In the genomic region with DNA sequence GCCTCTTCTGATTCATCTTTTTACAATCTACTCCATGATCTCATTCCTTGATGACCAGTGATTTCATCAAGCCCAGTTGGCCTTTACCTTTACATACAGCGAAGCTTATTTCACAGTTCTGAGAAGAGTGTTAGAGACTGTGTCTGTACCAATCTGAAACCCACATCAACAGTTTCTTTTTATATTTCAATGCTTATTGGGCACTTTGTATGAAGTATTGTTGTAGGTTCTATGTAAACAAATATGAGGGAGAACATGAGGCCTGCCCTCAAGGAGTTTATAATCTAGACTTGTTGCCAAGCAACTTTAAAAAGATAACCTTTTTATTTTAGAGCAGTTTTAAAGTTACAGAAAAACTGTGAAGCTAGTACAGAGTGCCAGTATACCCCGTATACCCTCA, we compare ENCODE assay signal across 29 cellular contexts.
"Had no signal": no experiment of that assay in that cellular context is flagged by ENCODE, and none has a peak within 500 bp of the region (broad histone marks: within the 10 kb centered on the region; RNA-seq: fewer than 3 reads in every experiment).

No MANE protein-coding gene starts in this region.

- H3K36me3 Mint-ChIP-seq: natural killer cell; neural progenitor cell; stimulated activated effector memory CD8-positive, alpha-beta T cell treated with anti-CD3 and anti-CD28 coated beads, Interleukin-12 subunit alpha, Interleukin-12 subunit beta, amount 100 ng/mL, for 72 hours; stimulated activated naive B cell treated with anti-CD40 and anti-IgM and Interleukin-4, amounts not matched to agents 10 μg/mL and 1 μg/mL and 100 μg/mL, for 72 hours had no signal

- H3K4me1 ChIP-seq: neural progenitor cell, parathyroid adenoma, psoas muscle, spleen, thyroid gland, tibial nerve, upper lobe of left lung, vagina had no signal

- H3K4me3 ChIP-seq: neural progenitor cell, ovary, psoas muscle, skin epidermis, smooth muscle cell, spleen, stomach, thoracic aorta, thyroid gland, tibial nerve, upper lobe of left lung, vagina had no signal

- H3K4me1 Mint-ChIP-seq: natural killer cell; nephron; neural progenitor cell; stimulated activated effector memory CD8-positive, alpha-beta T cell treated with anti-CD3 and anti-CD28 coated beads, Interleukin-12 subunit alpha, Interleukin-12 subunit beta, amount 100 ng/mL, for 72 hours; stimulated activated naive B cell treated with anti-CD40 and anti-IgM and Interleukin-4, amounts not matched to agents 10 μg/mL and 1 μg/mL and 100 μg/mL, for 72 hours had no signal

- H3K36me3 ChIP-seq: neural progenitor cell, ovary, spleen, stomach, thoracic aorta, thyroid gland, tibial nerve, upper lobe of left lung, vagina had no signal

- H3K79me2 ChIP-seq: parathyroid adenoma had no signal

- ATAC-seq: natural killer cell; sciatic nerve; stimulated activated effector memory CD8-positive, alpha-beta T cell treated with anti-CD3 and anti-CD28 coated beads, Interleukin-12 subunit alpha, Interleukin-12 subunit beta, amount 100 ng/mL, for 72 hours; stimulated activated naive B cell treated with anti-CD40 and anti-IgM and Interleukin-4, amounts not matched to agents 10 μg/mL and 1 μg/mL and 100 μg/mL, for 72 hours had no signal

- DNase-seq: natural killer cell; occipital lobe; ovary; posterior cingulate gyrus; psoas muscle; right cardiac atrium; spleen; stimulated activated CD4-positive, alpha-beta T cell treated with anti-CD3 and anti-CD28 coated beads, Interleukin-12 subunit alpha, Interleukin-12 subunit beta, amount 100 ng/mL, for 4 hours; stimulated activated CD4-positive, alpha-beta T cell treated with anti-CD3 and anti-CD28 coated beads, Interleukin-2, amount 100 ng/mL, for 24 hours; stimulated activated CD4-positive, alpha-beta T cell treated with anti-CD3 and anti-CD28 coated beads, Interleukin-2, amount 100 ng/mL, for 48 hours; stimulated activated CD4-positive, alpha-beta T cell treated with anti-CD3 and anti-CD28 coated beads, Interleukin-4, amount 100 ng/mL, for 24 hours; stimulated activated naive B cell treated with anti-CD40 and anti-IgM and Interleukin-4, amounts not matched to agents 10 μg/mL and 1 μg/mL and 100 μg/mL, for 72 hours; stimulated activated naive CD4-positive, alpha-beta T cell treated with Interleukin-2 at 50 U/mL for 16 hours; stomach; thyroid gland; upper lobe of left lung had no signal

- H3K4me3 Mint-ChIP-seq: natural killer cell; nephron; neural progenitor cell; stimulated activated effector memory CD8-positive, alpha-beta T cell treated with anti-CD3 and anti-CD28 coated beads, Interleukin-12 subunit alpha, Interleukin-12 subunit beta, amount 100 ng/mL, for 72 hours; stimulated activated naive B cell treated with anti-CD40 and anti-IgM and Interleukin-4, amounts not matched to agents 10 μg/mL and 1 μg/mL and 100 μg/mL, for 72 hours; stimulated activated naive CD8-positive, alpha-beta T cell treated with anti-CD3 and anti-CD28 coated beads, Interleukin-15, Interleukin-2, amounts not matched to agents 100 ng/mL and 50 ng/mL, for 24 hours had no signal

- FAIRE-seq: urothelium cell line had no signal

- H3K9me3 ChIP-seq: ovary, psoas muscle, stomach, thoracic aorta, thyroid gland, upper lobe of left lung, vagina had no signal

- H3K4me2 ChIP-seq: neural progenitor cell, smooth muscle cell had no signal

- H3K27ac ChIP-seq: neural progenitor cell, ovary, parathyroid adenoma, psoas muscle, skin epidermis, spleen, stomach, thoracic aorta, thyroid gland, tibial nerve, upper lobe of left lung, vagina had no signal

- H3K27ac Mint-ChIP-seq: natural killer cell; nephron; neural progenitor cell; progenitor cell of endocrine pancreas; stimulated activated effector memory CD8-positive, alpha-beta T cell treated with anti-CD3 and anti-CD28 coated beads, Interleukin-12 subunit alpha, Interleukin-12 subunit beta, amount 100 ng/mL, for 72 hours; stimulated activated naive B cell treated with anti-CD40 and anti-IgM and Interleukin-4, amounts not matched to agents 10 μg/mL and 1 μg/mL and 100 μg/mL, for 72 hours; stimulated activated naive CD8-positive, alpha-beta T cell treated with anti-CD3 and anti-CD28 coated beads, Interleukin-15, Interleukin-2, amounts not matched to agents 100 ng/mL and 50 ng/mL, for 24 hours had no signal

- H3K9ac ChIP-seq: neural progenitor cell, parathyroid adenoma had no signal

- H3K27me3 ChIP-seq: neural progenitor cell, ovary, spleen, stomach, thyroid gland, tibial nerve, upper lobe of left lung, vagina had no signal

- H3K9me3 Mint-ChIP-seq: stimulated activated effector memory CD8-positive, alpha-beta T cell treated with anti-CD3 and anti-CD28 coated beads, Interleukin-12 subunit alpha, Interleukin-12 subunit beta, amount 100 ng/mL, for 72 hours; stimulated activated naive B cell treated with anti-CD40 and anti-IgM and Interleukin-4, amounts not matched to agents 10 μg/mL and 1 μg/mL and 100 μg/mL, for 72 hours had no signal

- H2AFZ ChIP-seq: neural progenitor cell, parathyroid adenoma had no signal

- H3K27me3 Mint-ChIP-seq: progenitor cell of endocrine pancreas had no signal
